1 cellular context compared by ENCODE assay signal in the genomic region with DNA sequence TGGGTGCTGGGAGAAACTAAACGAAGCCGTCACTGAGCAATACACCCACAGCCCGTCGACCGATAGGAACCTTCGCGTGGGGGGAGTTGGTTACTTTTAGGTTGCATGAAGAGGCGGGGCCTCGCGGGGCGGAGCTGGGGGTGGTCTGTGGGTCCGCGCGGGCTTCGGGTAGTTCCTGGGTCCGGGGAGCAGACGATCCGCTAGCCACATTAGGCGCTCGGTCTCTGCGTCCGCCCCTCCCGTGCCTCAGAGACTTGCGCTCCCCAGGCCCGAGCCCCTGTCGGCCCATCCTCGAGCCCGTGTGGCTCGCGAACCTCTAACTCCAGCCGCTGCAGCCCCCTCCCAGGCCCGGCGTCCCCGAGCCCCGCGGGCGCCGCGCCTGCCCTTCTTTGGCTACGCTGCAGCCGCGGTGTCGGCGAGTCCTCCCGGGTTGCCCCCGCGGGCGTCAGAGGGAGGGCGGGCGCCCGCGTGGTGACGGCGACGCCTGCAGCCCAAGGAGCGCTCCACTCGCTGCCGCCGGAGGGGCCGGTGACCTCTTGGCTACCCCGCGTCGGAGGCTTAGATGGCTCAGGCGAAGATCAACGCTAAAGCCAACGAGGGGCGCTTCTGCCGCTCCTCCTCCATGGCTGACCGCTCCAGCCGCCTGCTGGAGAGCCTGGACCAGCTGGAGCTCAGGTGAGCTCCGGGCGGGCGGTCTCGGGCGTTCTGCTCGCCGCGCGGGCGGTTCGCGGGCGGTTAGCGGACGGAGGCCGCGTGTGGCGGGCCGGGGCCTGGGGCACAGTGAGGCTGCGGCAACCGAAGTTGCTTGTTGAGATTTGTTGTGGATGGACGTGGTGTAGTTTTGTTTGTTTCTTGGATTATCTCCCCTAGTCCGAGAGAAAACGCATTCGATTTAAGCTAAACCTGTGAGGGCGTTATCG.
A peak's percentile ranks its signal among the peaks of the same experiment; 100 is the strongest.
TF ChIP-seq lines count a peak whose summit lies in the region.

TSS of gene BAG2 (plus strand) at position 191 of the 920 bp plus-strand sequence. CDS start at position 563, 372 bp downstream.

TF ChIP-seq in HepG2, 621 proteins besides CTCF, POLR2A, EP300 and RAD21 (continued from another document and continues in another):
- TF ChIP-seq NR2C2 (CRISPR knock-in tag; IDR thresholded peaks at IDR 0.05; ENCODE audit: borderline replicate concordance) (peak; percentile 81), ARNT2 (CRISPR knock-in tag; IDR thresholded peaks at IDR 0.05; ENCODE audit: low read depth) (peak; percentile 95), ZNF549 (CRISPR knock-in tag; IDR thresholded peaks at IDR 0.05) (no peak; the same call in none of the 2 replicates), ZNF468 (CRISPR knock-in tag; IDR thresholded peaks at IDR 0.05) (0 out of 2 replicates have a peak, but pooled peaks have one; percentile 57), SMAD9 (CRISPR knock-in tag; IDR thresholded peaks at IDR 0.05) (0 out of 2 replicates have a peak, but pooled peaks have one; percentile 12), ZNF556 (CRISPR knock-in tag; IDR thresholded peaks at IDR 0.05; ENCODE audit: borderline replicate concordance) (peak; percentile 89), RBM39 (IDR thresholded peaks at IDR 0.05; ENCODE audit: low read depth, low read length, poor library complexity, severe bottlenecking) (peak; percentile 90), FOXA3 (CRISPR knock-in tag; IDR thresholded peaks at IDR 0.05) (no peak), PTBP1 (IDR thresholded peaks at IDR 0.05; ENCODE audit: low read depth, low read length, poor library complexity, severe bottlenecking) (peak; percentile 74), ZNF446 (CRISPR knock-in tag; IDR thresholded peaks at IDR 0.05) (peak; percentile 80), ZNF337 (CRISPR knock-in tag; IDR thresholded peaks at IDR 0.05; ENCODE audit: borderline replicate concordance, low read depth) (peak; percentile 71; the same call in 1 of the 2 replicates), KLF6 (CRISPR knock-in tag; IDR thresholded peaks at IDR 0.05) (peak; percentile 71), ZNF878 (CRISPR knock-in tag; IDR thresholded peaks at IDR 0.05) (peak; percentile 70), ZNF101 (CRISPR knock-in tag; IDR thresholded peaks at IDR 0.05; ENCODE audit: borderline replicate concordance, low read depth) (no peak; the same call in 1 of the 2 replicates), HNF1B (CRISPR knock-in tag; IDR thresholded peaks at IDR 0.05) (no peak), ATM (IDR thresholded peaks at IDR 0.05; ENCODE audit: borderline replicate concordance) (no peak), ZNF333 (CRISPR knock-in tag; IDR thresholded peaks at IDR 0.05; ENCODE audit: borderline replicate concordance) (peak; percentile 90; the same call in 1 of the 2 replicates), SMYD3 (CRISPR knock-in tag; IDR thresholded peaks at IDR 0.05) (peak; percentile 77; the same call in 1 of the 2 replicates), RXRB (CRISPR knock-in tag; IDR thresholded peaks at IDR 0.05; ENCODE audit: borderline replicate concordance) (peak; percentile 79), ZFAT (CRISPR knock-in tag; conservative IDR thresholded peaks at IDR 0.05) (peak; percentile 93; the same call in 1 of the 2 replicates), SMAD3 (CRISPR knock-in tag; IDR thresholded peaks at IDR 0.05) (no peak; the same call in 1 of the 2 replicates), ZFP36L1 (CRISPR knock-in tag; IDR thresholded peaks at IDR 0.05) (peak; percentile 89), EHMT2 (IDR thresholded peaks at IDR 0.05; ENCODE audit: borderline replicate concordance, low read depth, low read length) (no peak), IRF1 (CRISPR knock-in tag; IDR thresholded peaks at IDR 0.05; ENCODE audit: low read depth) (no peak), ZNF768 (CRISPR knock-in tag; IDR thresholded peaks at IDR 0.05) (peak; percentile 86), FOXK2 (IDR thresholded peaks at IDR 0.05) (peak; percentile 87), ZNF740 (CRISPR knock-in tag; IDR thresholded peaks at IDR 0.05) (peak; percentile 89; the same call in 1 of the 2 replicates), AKAP8 (CRISPR knock-in tag; IDR thresholded peaks at IDR 0.05) (peak; percentile 71), GATAD1 (CRISPR knock-in tag; IDR thresholded peaks at IDR 0.05) (peak; percentile 42; the same call in 1 of the 2 replicates), KDM1A (CRISPR knock-in tag; IDR thresholded peaks at IDR 0.05) (no peak), ARID3A (IDR thresholded peaks at IDR 0.05; ENCODE audit: low read depth, low read length) (no peak), NFAT5 (CRISPR knock-in tag; IDR thresholded peaks at IDR 0.05) (peak; percentile 95; the same call in 1 of the 2 replicates), HOXA7 (CRISPR knock-in tag; IDR thresholded peaks at IDR 0.05) (no peak)
- TF ChIP-seq, protein P1, sequence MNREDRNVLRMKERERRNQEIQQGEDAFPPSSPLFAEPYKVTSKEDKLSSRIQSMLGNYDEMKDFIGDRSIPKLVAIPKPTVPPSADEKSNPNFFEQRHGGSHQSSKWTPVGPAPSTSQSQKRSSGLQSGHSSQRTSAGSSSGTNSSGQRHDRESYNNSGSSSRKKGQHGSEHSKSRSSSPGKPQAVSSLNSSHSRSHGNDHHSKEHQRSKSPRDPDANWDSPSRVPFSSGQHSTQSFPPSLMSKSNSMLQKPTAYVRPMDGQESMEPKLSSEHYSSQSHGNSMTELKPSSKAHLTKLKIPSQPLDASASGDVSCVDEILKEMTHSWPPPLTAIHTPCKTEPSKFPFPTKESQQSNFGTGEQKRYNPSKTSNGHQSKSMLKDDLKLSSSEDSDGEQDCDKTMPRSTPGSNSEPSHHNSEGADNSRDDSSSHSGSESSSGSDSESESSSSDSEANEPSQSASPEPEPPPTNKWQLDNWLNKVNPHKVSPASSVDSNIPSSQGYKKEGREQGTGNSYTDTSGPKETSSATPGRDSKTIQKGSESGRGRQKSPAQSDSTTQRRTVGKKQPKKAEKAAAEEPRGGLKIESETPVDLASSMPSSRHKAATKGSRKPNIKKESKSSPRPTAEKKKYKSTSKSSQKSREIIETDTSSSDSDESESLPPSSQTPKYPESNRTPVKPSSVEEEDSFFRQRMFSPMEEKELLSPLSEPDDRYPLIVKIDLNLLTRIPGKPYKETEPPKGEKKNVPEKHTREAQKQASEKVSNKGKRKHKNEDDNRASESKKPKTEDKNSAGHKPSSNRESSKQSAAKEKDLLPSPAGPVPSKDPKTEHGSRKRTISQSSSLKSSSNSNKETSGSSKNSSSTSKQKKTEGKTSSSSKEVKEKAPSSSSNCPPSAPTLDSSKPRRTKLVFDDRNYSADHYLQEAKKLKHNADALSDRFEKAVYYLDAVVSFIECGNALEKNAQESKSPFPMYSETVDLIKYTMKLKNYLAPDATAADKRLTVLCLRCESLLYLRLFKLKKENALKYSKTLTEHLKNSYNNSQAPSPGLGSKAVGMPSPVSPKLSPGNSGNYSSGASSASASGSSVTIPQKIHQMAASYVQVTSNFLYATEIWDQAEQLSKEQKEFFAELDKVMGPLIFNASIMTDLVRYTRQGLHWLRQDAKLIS (CRISPR knock-in tag; IDR thresholded peaks at IDR 0.05): peak; percentile 90; the same call in 1 of the 2 replicates
- TF ChIP-seq, protein P2, sequence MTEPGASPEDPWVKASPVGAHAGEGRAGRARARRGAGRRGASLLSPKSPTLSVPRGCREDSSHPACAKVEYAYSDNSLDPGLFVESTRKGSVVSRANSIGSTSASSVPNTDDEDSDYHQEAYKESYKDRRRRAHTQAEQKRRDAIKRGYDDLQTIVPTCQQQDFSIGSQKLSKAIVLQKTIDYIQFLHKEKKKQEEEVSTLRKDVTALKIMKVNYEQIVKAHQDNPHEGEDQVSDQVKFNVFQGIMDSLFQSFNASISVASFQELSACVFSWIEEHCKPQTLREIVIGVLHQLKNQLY (CRISPR knock-in tag; IDR thresholded peaks at IDR 0.05): peak; percentile 18; the same call in 1 of the 2 replicates
- TF ChIP-seq, protein P3, sequence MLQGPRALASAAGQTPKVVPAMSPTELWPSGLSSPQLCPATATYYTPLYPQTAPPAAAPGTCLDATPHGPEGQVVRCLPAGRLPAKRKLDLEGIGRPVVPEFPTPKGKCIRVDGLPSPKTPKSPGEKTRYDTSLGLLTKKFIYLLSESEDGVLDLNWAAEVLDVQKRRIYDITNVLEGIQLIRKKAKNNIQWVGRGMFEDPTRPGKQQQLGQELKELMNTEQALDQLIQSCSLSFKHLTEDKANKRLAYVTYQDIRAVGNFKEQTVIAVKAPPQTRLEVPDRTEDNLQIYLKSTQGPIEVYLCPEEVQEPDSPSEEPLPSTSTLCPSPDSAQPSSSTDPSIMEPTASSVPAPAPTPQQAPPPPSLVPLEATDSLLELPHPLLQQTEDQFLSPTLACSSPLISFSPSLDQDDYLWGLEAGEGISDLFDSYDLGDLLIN (CRISPR knock-in tag; IDR thresholded peaks at IDR 0.05; ENCODE audit: borderline replicate concordance): peak; percentile 84; the same call in 1 of the 2 replicates
- TF ChIP-seq, protein P4, sequence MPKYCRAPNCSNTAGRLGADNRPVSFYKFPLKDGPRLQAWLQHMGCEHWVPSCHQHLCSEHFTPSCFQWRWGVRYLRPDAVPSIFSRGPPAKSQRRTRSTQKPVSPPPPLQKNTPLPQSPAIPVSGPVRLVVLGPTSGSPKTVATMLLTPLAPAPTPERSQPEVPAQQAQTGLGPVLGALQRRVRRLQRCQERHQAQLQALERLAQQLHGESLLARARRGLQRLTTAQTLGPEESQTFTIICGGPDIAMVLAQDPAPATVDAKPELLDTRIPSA (CRISPR knock-in tag; IDR thresholded peaks at IDR 0.05; ENCODE audit: borderline replicate concordance): 0 out of 2 replicates have a peak, but pooled peaks have one; percentile 33
